ENCODE assay signal across 1 cellular context in genomic region chr9:100731038-100731556, GRCh38.
TF ChIP-seq lines count a peak whose summit lies in the region.

No MANE protein-coding gene starts in this region.

TF ChIP-seq in H1, 55 proteins besides CTCF, POLR2A, EP300 and RAD21:
- no peak for TF ChIP-seq KDM4A (IDR thresholded peaks at IDR 0.05; ENCODE audit: low read depth, low read length, severe bottlenecking)
- no peak for TF ChIP-seq TCF12 (IDR thresholded peaks at IDR 0.05; ENCODE audit: low read depth, low read length)
- TF ChIP-seq CHD2 (IDR thresholded peaks at IDR 0.05; ENCODE audit: low read length) = no peak
- TF ChIP-seq EZH2 (IDR thresholded peaks at IDR 0.05; ENCODE audit: low read depth, low read length, severe bottlenecking) = no peak
- TF ChIP-seq BCL11A (IDR thresholded peaks at IDR 0.05; ENCODE audit: low read depth in 2 of 2, low read length in 2 of 2) = no peak
- TF ChIP-seq CTBP2 (IDR thresholded peaks at IDR 0.05; ENCODE audit: borderline replicate concordance, insufficient read depth, insufficient read length, low read length) = no peak
- no peak for TF ChIP-seq JUND (IDR thresholded peaks at IDR 0.05; ENCODE audit: low read length)
- TF ChIP-seq ASH2L (IDR thresholded peaks at IDR 0.05; ENCODE audit: low read length) = no peak
- TF ChIP-seq POLR2AphosphoS5 (IDR thresholded peaks at IDR 0.05; ENCODE audit: low read depth, low read length) = no peak
- TF ChIP-seq POU5F1 (IDR thresholded peaks at IDR 0.05; ENCODE audit: low read depth, low read length) = no peak
- no peak for TF ChIP-seq SIN3A (conservative IDR thresholded peaks at IDR 0.05 in 1 of 2, IDR thresholded peaks at IDR 0.05 in 1 of 2; ENCODE audit: low read depth in 1 of 2, low read length in 2 of 2)
- TF ChIP-seq E2F6 (IDR thresholded peaks at IDR 0.05) = no peak
